Comparison of ENCODE assay signal across 10 cellular contexts in genomic region chr5:154779105-154779504, GRCh38. TPM values are rescaled to one million over a fixed set of nuclear protein-coding genes. Genes with fewer than 3 reads are reported as not detected.
A peak's percentile ranks its signal among the peaks of the same experiment; 100 is the strongest.
DNase-seq lines count a peak whose midpoint lies in the region; ATAC-seq and TF ChIP-seq lines count a peak whose summit lies in the region.
"Had no signal": no experiment of that assay in that cellular context is flagged by ENCODE, and none has a peak within 500 bp of the region (broad histone marks: within the 10 kb centered on the region; RNA-seq: fewer than 3 reads in every experiment).

No MANE protein-coding gene starts in this region.

- H3K4me1 ChIP-seq in ascending aorta: peaks cover 22 to 29% of the 10 kb centered on the region in 2 donors

- in situ Hi-C loops in astrocyte of the cerebellum (cut with HindIII; ENCODE audit: low sequenced_read_pairs): no loop called here

- DNase-seq in AG20443 (ENCODE audit: low spot score): peak; percentile 78
- peak; percentile 89 for DNase-seq in HPDE6-E6E7 (ENCODE audit: extremely low spot score)
- peak; percentile 49 for DNase-seq in astrocyte of the cerebellum (ENCODE audit: low read depth)
- DNase-seq in left lobe of liver (ENCODE audit: low spot score): no peak
- no peak for DNase-seq in GOT3 (lab: John Stamatoyannopoulos, UW)
- no peak for DNase-seq in D341Med (ENCODE audit: low spot score)
- DNase-seq in ascending aorta (ENCODE audit: low spot score in 2 of 2): no peak
- DNase-seq: activated effector memory CD4-positive, alpha-beta T cell treated with anti-CD3 and anti-CD28 coated beads, Interleukin-2, amount 50 U/mL, for 16 hours; NCI-H2081 treated with DMSO at 0.1 percent for 48 hours had no signal

- peak; percentile 65 for ATAC-seq in left lobe of liver
- no peak for ATAC-seq in HG02938 (IDR thresholded peaks at IDR 0.05; ENCODE audit: unreplicated experiment)

- intact Hi-C loops in ascending aorta (cut with DNase I): no loop called here

- no peaks in the 10 kb centered on the region for H3K27me3 ChIP-seq in ascending aorta

- no peak for TF ChIP-seq CTCF in astrocyte of the cerebellum (IDR thresholded peaks at IDR 0.05; ENCODE audit: low read depth, low read length, missing control alignments)
- TF ChIP-seq CTCF in ascending aorta (IDR thresholded peaks at IDR 0.05): no peak

- H3K9me3 ChIP-seq in ascending aorta: no peaks in the 10 kb centered on the region

- H3K27ac ChIP-seq in ascending aorta: no peak overlapping the region

- H3K4me3 ChIP-seq in astrocyte of the cerebellum (ENCODE audit: low read depth, low read length) (no peak overlapping the region), ascending aorta (no peak overlapping the region)

- H3K36me3 ChIP-seq in ascending aorta: no peaks in the 10 kb centered on the region

RNA-seq across cellular contexts. Expression of gene LARP1, which starts 23.9 kb away (rescaled TPM):
- total RNA-seq in left lobe of liver (83.2 TPM), ascending aorta (105 TPM)

Comparison
In these comparisons a context has a peak if more than half of its experiments do, and no peak if none do; other contexts are left out.
1. DNase-seq: peak in AG20443 (single experiment), HPDE6-E6E7 (single experiment) and astrocyte of the cerebellum (single experiment); none in left lobe of liver (single experiment), GOT3 (single experiment), D341Med (single experiment) and ascending aorta (0 of 2).